ENCODE assay signal across 21 cellular contexts in the genomic region with DNA sequence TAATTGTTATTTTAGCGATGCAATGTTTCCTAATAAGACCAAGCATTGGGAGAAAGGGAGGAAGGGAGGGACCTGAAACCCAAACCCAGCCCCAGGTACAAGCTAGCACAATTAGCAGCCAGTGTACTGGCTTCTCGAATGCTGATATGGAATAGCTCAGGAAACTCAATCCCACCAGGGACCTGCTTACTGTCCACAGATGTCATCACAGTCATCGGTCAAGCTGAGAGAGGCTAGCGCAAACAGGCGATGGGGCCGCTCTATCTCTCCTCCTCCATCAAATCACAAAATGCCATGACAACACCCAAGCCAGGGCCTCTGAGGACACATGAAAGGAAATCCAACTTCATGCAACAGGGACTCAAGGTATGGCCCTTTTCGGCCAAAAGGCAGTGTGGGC.
"Had no signal": no experiment of that assay in that cellular context is flagged by ENCODE, and none has a peak within 500 bp of the region (broad histone marks: within the 10 kb centered on the region; RNA-seq: fewer than 3 reads in every experiment).

No MANE protein-coding gene starts in this region.

- H3K36me3 ChIP-seq: esophagus muscularis mucosa, heart left ventricle, left lung, lower lobe of right lung had no signal

- H3K4me3 Mint-ChIP-seq: immature natural killer cell, mesothelial cell of epicardium, naive B cell had no signal

- H3K4me1 Mint-ChIP-seq: immature natural killer cell, naive B cell had no signal

- H3K9me3 Mint-ChIP-seq: immature natural killer cell, mesothelial cell of epicardium, naive B cell had no signal

- H3K36me3 Mint-ChIP-seq: immature natural killer cell, naive B cell had no signal

- H3K4me3 ChIP-seq: coronary artery, dorsolateral prefrontal cortex, esophagus muscularis mucosa, heart left ventricle, hepatocyte, left lung, lower lobe of right lung, mucosa of descending colon had no signal

- H3K4me1 ChIP-seq: foreskin keratinocyte, heart left ventricle, left lung, lower lobe of right lung had no signal

- H3K9me3 ChIP-seq: esophagus muscularis mucosa, heart left ventricle, left lung, lower lobe of right lung, mucosa of descending colon had no signal

- H3K27ac ChIP-seq: coronary artery, dorsolateral prefrontal cortex, esophagus muscularis mucosa, foreskin keratinocyte, heart left ventricle, hepatocyte, left lung, lower lobe of right lung had no signal

- ATAC-seq: foreskin keratinocyte, heart left ventricle, left colon, left lung, left ventricle myocardium superior, lower lobe of right lung, mucosa of descending colon had no signal

- DNase-seq: dermis blood vessel endothelial cell; dorsolateral prefrontal cortex; effector CD4-positive, alpha-beta T cell; effector memory CD4-positive, alpha-beta T cell; foreskin keratinocyte; heart left ventricle; immature natural killer cell; islet precursor cell; kidney; kidney glomerular epithelial cell; left colon; left lung; left ventricle myocardium superior; lower lobe of right lung; mesenchymal stem cell; mucosa of descending colon; naive B cell had no signal

- H3K27me3 ChIP-seq: dorsolateral prefrontal cortex, esophagus muscularis mucosa, foreskin keratinocyte, hepatocyte, left lung had no signal

- H3K27ac Mint-ChIP-seq: immature natural killer cell, mesothelial cell of epicardium had no signal
